Comparison of ENCODE assay signal across 8 cellular contexts in genomic region chr1:182786223-182787001, GRCh38. TPM values are rescaled to one million over a fixed set of nuclear protein-coding genes. Genes with fewer than 3 reads are reported as not detected.
DNase-seq lines count a peak whose midpoint lies in the region; ATAC-seq and TF ChIP-seq lines count a peak whose summit lies in the region.

No MANE protein-coding gene starts in this region.

- no peaks in the 10 kb centered on the region for H3K9me3 ChIP-seq in ovary

- no peak overlapping the region for H3K27ac ChIP-seq in ovary

- WGBS in ovary, 3 donors = 54 to 63% (median 57%) methylated on average over 6 of the region's 6 CpGs

- no peaks in the 10 kb centered on the region for H3K36me3 ChIP-seq in ovary

- no peaks in the 10 kb centered on the region for H3K27me3 ChIP-seq in ovary

- TF ChIP-seq POLR2A in ovary (IDR thresholded peaks at IDR 0.05) = no peak

- H3K4me1 ChIP-seq in ovary (ENCODE audit: insufficient read depth) = peaks cover 3% of the 10 kb centered on the region

- ATAC-seq in HG02642 (IDR thresholded peaks at IDR 0.05; ENCODE audit: poor library complexity, unreplicated experiment) (no peak), GM21526 (IDR thresholded peaks at IDR 0.05; ENCODE audit: low FRiP score, unreplicated experiment) (no peak)

- TF ChIP-seq CTCF in ovary (IDR thresholded peaks at IDR 0.05) = peak in 2 of 3 donors; percentile 26 to 39

- H3K4me3 ChIP-seq in ovary = no peak overlapping the region

- intact Hi-C loops in ovary (cut with DNase I) = loop anchor here in 3 of 4 donors (5.0 to 10.0 kb wide), 2 partner anchors 699 to 702 kb away; no protein-coding TSS in a partner anchor

- TF ChIP-seq EP300 in ovary (IDR thresholded peaks at IDR 0.05) = no peak

- DNase-seq in AML-193 (lab: John Stamatoyannopoulos, UW) (peak; percentile 62 to 67), HCEC 1CT (peak; percentile 70), NCI-H82 (lab: John Stamatoyannopoulos, UW) (peak; percentile 90), activated T-cell treated with anti-CD3 and anti-CD28 coated beads for 48 hours (ENCODE audit: low read depth) (peak; percentile 52), fibroblast of the conjunctiva (ENCODE audit: low read depth) (peak; percentile 80), ovary (peak; percentile 19 to 58 (median 57))

RNA-seq across cellular contexts. Expression of gene NPL, which starts 3.2 kb away (rescaled TPM):
- total RNA-seq in ovary = 10 to 100 TPM in 1 of 7 donors, 1 to 10 TPM in 6; 2.3 to 26.0 (median 3.7) TPM
- polyA plus RNA-seq in ovary = 10 to 100 TPM in 1 of 2 donors, 1 to 10 TPM in 1; 3.4 to 23.5 TPM

RNA-seq across cellular contexts. Expression of gene DHX9, which starts 52.7 kb away (rescaled TPM):
- 100 to 1,000 TPM in 5 of 7 donors, 10 to 100 TPM in 2; 70.6 to 168 (median 140) TPM for total RNA-seq in ovary
- polyA plus RNA-seq in ovary = 10 to 100 TPM; 81.5 to 98.0 TPM
